Comparison of ENCODE assay signal across 12 cellular contexts in genomic region chr3:179812096-179812382, GRCh38.
"Had no signal": no experiment of that assay in that cellular context is flagged by ENCODE, and none has a peak within 500 bp of the region (broad histone marks: within the 10 kb centered on the region; RNA-seq: fewer than 3 reads in every experiment).

No MANE protein-coding gene starts in this region.

- H3K36me3 Mint-ChIP-seq: naive B cell had no signal

- H3K27me3 ChIP-seq: colonic mucosa, gastrocnemius medialis, heart left ventricle had no signal

- H3K9me3 Mint-ChIP-seq: activated B cell treated with CpG ODN at 0.5 μM for 24 hours; activated CD8-positive, alpha-beta T cell treated with anti-CD3 and anti-CD28 coated beads for 36 hours; activated T-cell treated with anti-CD3 and anti-CD28 coated beads, Interleukin-2, amount 50 U/mL, for 4 hours had no signal

- ATAC-seq: activated T-cell treated with anti-CD3 and anti-CD28 coated beads, Interleukin-2, amount 50 U/mL, for 4 hours had no signal

- H3K4me3 ChIP-seq: colonic mucosa, gastrocnemius medialis, heart left ventricle, lower lobe of right lung had no signal

- H3K4me3 Mint-ChIP-seq: activated B cell treated with CpG ODN at 0.5 μM for 24 hours; activated CD8-positive, alpha-beta T cell treated with anti-CD3 and anti-CD28 coated beads for 36 hours; activated T-cell treated with anti-CD3 and anti-CD28 coated beads, Interleukin-2, amount 50 U/mL, for 4 hours; naive B cell had no signal

- H3K27ac ChIP-seq: colonic mucosa, gastrocnemius medialis, heart left ventricle, lower lobe of right lung had no signal

- H3K27me3 Mint-ChIP-seq: activated CD8-positive, alpha-beta T cell treated with anti-CD3 and anti-CD28 coated beads for 36 hours had no signal

- DNase-seq: activated B cell treated with CpG ODN at 0.5 μM for 24 hours; activated effector memory CD4-positive, alpha-beta T cell treated with Interleukin-2 at 50 U/mL for 16 hours; activated naive CD4-positive, alpha-beta T cell treated with anti-CD3 and anti-CD28 coated beads, Interleukin-2, amount 50 U/mL, for 16 hours; activated T-cell treated with anti-CD3 and anti-CD28 coated beads, Interleukin-2, amount 50 U/mL, for 4 hours; gastrocnemius medialis; lower lobe of right lung; naive B cell; stimulated activated CD4-positive, alpha-beta T cell treated with anti-CD3 and anti-CD28 coated beads, Interleukin-4, amount 100 ng/mL, for 4 hours; stimulated activated CD8-positive, alpha-beta memory T cell treated with anti-CD3 and anti-CD28 coated beads, Interleukin-4, amount 100 ng/mL, for 48 hours had no signal

- H3K27ac Mint-ChIP-seq: activated B cell treated with CpG ODN at 0.5 μM for 24 hours; activated CD8-positive, alpha-beta T cell treated with anti-CD3 and anti-CD28 coated beads for 36 hours; naive B cell had no signal

- H3K36me3 ChIP-seq: colonic mucosa, gastrocnemius medialis, heart left ventricle, lower lobe of right lung had no signal

- H3K9me3 ChIP-seq: colonic mucosa, gastrocnemius medialis, heart left ventricle, lower lobe of right lung had no signal

- H3K4me1 ChIP-seq: colonic mucosa, gastrocnemius medialis had no signal
